21 cellular contexts compared by ENCODE assay signal in the genomic region with DNA sequence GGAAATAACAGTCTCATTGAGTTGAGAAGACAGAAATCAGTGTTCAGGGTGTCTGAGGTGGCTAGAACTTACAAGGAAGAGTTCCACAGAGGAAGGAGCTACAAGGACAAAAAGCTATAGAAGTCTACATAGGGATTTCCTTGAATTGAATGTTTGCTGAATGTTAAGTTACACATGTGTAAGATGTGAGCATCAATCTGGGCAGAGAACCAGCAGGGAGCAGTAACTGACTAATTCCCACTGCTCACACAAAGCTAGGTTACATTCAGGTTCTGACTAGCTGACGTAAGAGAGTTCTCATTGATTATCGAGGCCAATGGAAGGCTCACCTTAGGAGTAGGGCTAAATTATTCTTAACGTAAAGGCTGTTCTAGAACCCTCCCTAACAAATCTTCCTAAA.
"Had no signal": no experiment of that assay in that cellular context is flagged by ENCODE, and none has a peak within 500 bp of the region (broad histone marks: within the 10 kb centered on the region; RNA-seq: fewer than 3 reads in every experiment).

No MANE protein-coding gene starts in this region.

- H3K36me3 ChIP-seq: prostate gland, thyroid gland had no signal

- H3K9me3 ChIP-seq: prostate gland, thyroid gland, upper lobe of right lung had no signal

- H3K4me2 ChIP-seq: hepatocyte had no signal

- FAIRE-seq: endometrium had no signal

- H2AFZ ChIP-seq: hepatocyte had no signal

- ATAC-seq: activated CD4-positive, alpha-beta T cell treated with anti-CD3 and anti-CD28 coated beads for 36 hours; left ventricle myocardium superior; naive thymus-derived CD8-positive, alpha-beta T cell; upper lobe of right lung had no signal

- H3K79me2 ChIP-seq: hepatocyte had no signal

- H3K4me1 ChIP-seq: thyroid gland, upper lobe of right lung had no signal

- H3K4me3 ChIP-seq: hepatocyte, prostate gland, thyroid gland, upper lobe of right lung had no signal

- H3K27me3 ChIP-seq: hepatocyte, thyroid gland, upper lobe of right lung had no signal

- H3K27ac ChIP-seq: hepatocyte, prostate gland, thyroid gland, upper lobe of right lung had no signal

- DNase-seq: activated B cell treated with CpG ODN at 0.5 μM for 24 hours; activated CD4-positive, alpha-beta memory T cell treated with anti-CD3 and anti-CD28 coated beads for 36 hours; activated CD4-positive, alpha-beta T cell treated with anti-CD3 and anti-CD28 coated beads for 36 hours; activated naive CD4-positive, alpha-beta T cell treated with Interleukin-2 at 50 U/mL for 16 hours; activated naive CD8-positive, alpha-beta T cell treated with anti-CD3 and anti-CD28 coated beads for 36 hours; activated T-cell treated with anti-CD3 and anti-CD28 coated beads, Interleukin-2, amount 50 U/mL, for 48 hours; amniotic stem cell; foreskin melanocyte; glutamatergic neuron; immature natural killer cell; left ventricle myocardium superior; mammary epithelial cell; naive thymus-derived CD8-positive, alpha-beta T cell; stimulated activated CD4-positive, alpha-beta T cell treated with anti-CD3 and anti-CD28 coated beads, Interleukin-4, amount 100 ng/mL, for 4 hours; substantia nigra; T-helper 9 cell; thyroid gland; upper lobe of right lung had no signal
